Comparison of ENCODE assay signal across 8 cellular contexts in genomic region chr11:67316882-67317364, GRCh38. TPM values are rescaled to one million over a fixed set of nuclear protein-coding genes. Genes with fewer than 3 reads are reported as not detected.
DNase-seq lines count a peak whose midpoint lies in the region; ATAC-seq, FAIRE-seq and TF ChIP-seq lines count a peak whose summit lies in the region.

No MANE protein-coding gene starts in this region.

- peak overlapping the region; percentile 99 for H3K27ac Mint-ChIP-seq in activated CD4-positive, alpha-beta T cell treated with anti-CD3 and anti-CD28 coated beads, Interleukin-2, amount 10 ng/mL, durations not matched to agents 7 days and 5 days
- H3K27ac Mint-ChIP-seq in activated T-helper 2 cell treated with anti-CD3 and anti-CD28 coated beads, Interferon-gamma antibody, Interleukin-2, Interleukin-4, amounts not matched to agents 10 μg/mL and 5 μg/mL and 100 μg/mL, durations not matched to agents 14 hours and 24 hours and 36 hours = peak overlapping the region; percentile 98

- H3K36me3 ChIP-seq in right atrium auricular region (no peaks in the 10 kb centered on the region), skeletal muscle satellite cell (ENCODE audit: insufficient read depth, low read length) (no peaks in the 10 kb centered on the region)

- peak overlapping the region; percentile 77 for H3K9ac ChIP-seq in skeletal muscle satellite cell (ENCODE audit: low read depth, low read length)

- CTCF ChIA-PET in activated CD4-positive, alpha-beta T cell treated with anti-CD3 and anti-CD28 coated beads, Interleukin-2, amount 10 ng/mL, durations not matched to agents 7 days and 5 days (lab: Charles Lee) = interaction anchor here (0.7 to 6.4 kb wide), 40 partner anchors 9 to 236 kb away, joined by 3 to 72 read pairs (median 6); partner anchors contain the start of genes ANKRD13D, CLCF1, GRK2 and POLD4

- H3K27me3 Mint-ChIP-seq in activated CD4-positive, alpha-beta T cell treated with anti-CD3 and anti-CD28 coated beads, Interleukin-2, amount 10 ng/mL, durations not matched to agents 7 days and 5 days = peaks cover 3% of the 10 kb centered on the region
- H3K27me3 Mint-ChIP-seq in activated T-helper 2 cell treated with anti-CD3 and anti-CD28 coated beads, Interferon-gamma antibody, Interleukin-2, Interleukin-4, amounts not matched to agents 10 μg/mL and 5 μg/mL and 100 μg/mL, durations not matched to agents 14 hours and 24 hours and 36 hours (ENCODE audit: low read depth) = peaks cover 3% of the 10 kb centered on the region

- H3K27me3 ChIP-seq in right atrium auricular region (no peaks in the 10 kb centered on the region), skeletal muscle satellite cell (ENCODE audit: control insufficient read depth, insufficient read depth, low read length) (no peaks in the 10 kb centered on the region)

- no peaks in the 10 kb centered on the region for H3K9me3 Mint-ChIP-seq in activated CD4-positive, alpha-beta T cell treated with anti-CD3 and anti-CD28 coated beads, Interleukin-2, amount 10 ng/mL, durations not matched to agents 7 days and 5 days
- no peaks in the 10 kb centered on the region for H3K9me3 Mint-ChIP-seq in activated T-helper 2 cell treated with anti-CD3 and anti-CD28 coated beads, Interferon-gamma antibody, Interleukin-2, Interleukin-4, amounts not matched to agents 10 μg/mL and 5 μg/mL and 100 μg/mL, durations not matched to agents 14 hours and 24 hours and 36 hours

- TF ChIP-seq POLR2A in GM12891 (IDR thresholded peaks at IDR 0.05; ENCODE audit: low read depth, low read length) = no peak

- H3K4me2 ChIP-seq in skeletal muscle satellite cell (ENCODE audit: low read length) = peak overlapping the region; percentile 95

- peaks cover 1% of the 10 kb centered on the region for H3K36me3 Mint-ChIP-seq in activated CD4-positive, alpha-beta T cell treated with anti-CD3 and anti-CD28 coated beads, Interleukin-2, amount 10 ng/mL, durations not matched to agents 7 days and 5 days (ENCODE audit: low read depth)
- no peaks in the 10 kb centered on the region for H3K36me3 Mint-ChIP-seq in activated T-helper 2 cell treated with anti-CD3 and anti-CD28 coated beads, Interferon-gamma antibody, Interleukin-2, Interleukin-4, amounts not matched to agents 10 μg/mL and 5 μg/mL and 100 μg/mL, durations not matched to agents 14 hours and 24 hours and 36 hours (ENCODE audit: low read depth)

- peak overlapping the region; percentile 89 to 93 for H3K4me3 ChIP-seq in right atrium auricular region
- H3K4me3 ChIP-seq in skeletal muscle satellite cell (ENCODE audit: low read length) = peak overlapping the region; percentile 78

- intact Hi-C loops in activated T-helper 2 cell treated with anti-CD3 and anti-CD28 coated beads, Interferon-gamma antibody, Interleukin-2, Interleukin-4, amounts not matched to agents 10 μg/mL and 5 μg/mL and 100 μg/mL, durations not matched to agents 14 hours and 24 hours and 36 hours (cut with micrococcal nuclease) = loop anchor here (1.0 to 5.0 kb wide), 4 partner anchors 29 to 200 kb away; partner anchors contain the start of genes KDM2A and POLD4

- H3K9me3 ChIP-seq in right atrium auricular region (no peaks in the 10 kb centered on the region), skeletal muscle satellite cell (replicated peaks; ENCODE audit: low read length) (no peaks in the 10 kb centered on the region)

- POLR2A ChIA-PET in activated CD4-positive, alpha-beta T cell treated with anti-CD3 and anti-CD28 coated beads, Interleukin-2, amount 10 ng/mL, durations not matched to agents 7 days and 5 days (lab: Charles Lee) = interaction anchor here (1.2 to 1.4 kb wide), 3 partner anchors 39 to 50 kb away, joined by 5 to 6 read pairs (median 5); partner anchors contain the start of gene GRK2

- peak overlapping the region; percentile 95 to 98 for H3K27ac ChIP-seq in right atrium auricular region

- H3K4me1 Mint-ChIP-seq in activated CD4-positive, alpha-beta T cell treated with anti-CD3 and anti-CD28 coated beads, Interleukin-2, amount 10 ng/mL, durations not matched to agents 7 days and 5 days = peaks cover 48% of the 10 kb centered on the region
- peaks cover 36% of the 10 kb centered on the region for H3K4me1 Mint-ChIP-seq in activated T-helper 2 cell treated with anti-CD3 and anti-CD28 coated beads, Interferon-gamma antibody, Interleukin-2, Interleukin-4, amounts not matched to agents 10 μg/mL and 5 μg/mL and 100 μg/mL, durations not matched to agents 14 hours and 24 hours and 36 hours (ENCODE audit: low read depth)

- peaks cover 0 to 19% of the 10 kb centered on the region in 2 donors for H3K4me1 ChIP-seq in right atrium auricular region
- H3K4me1 ChIP-seq in skeletal muscle satellite cell (ENCODE audit: control insufficient read depth, insufficient read depth, low read length) = peaks cover 5% of the 10 kb centered on the region

- no peak for DNase-seq in activated CD4-positive, alpha-beta T cell treated with anti-CD3 and anti-CD28 coated beads, Interleukin-2, amount 10 ng/mL, durations not matched to agents 7 days and 5 days
- DNase-seq in activated CD4-positive, alpha-beta T cell treated with anti-CD3 and anti-CD28 coated beads for 1 hour = no peak
- DNase-seq in activated T-helper 2 cell treated with anti-CD3 and anti-CD28 coated beads, Interferon-gamma antibody, Interleukin-2, Interleukin-4, amounts not matched to agents 10 μg/mL and 5 μg/mL and 100 μg/mL, durations not matched to agents 14 hours and 24 hours and 36 hours (ENCODE audit: low spot score) = no peak
- DNase-seq in right atrium auricular region (ENCODE audit: low spot score) (peak; percentile 77), D341Med (ENCODE audit: low spot score) (no peak), GM12891 (ENCODE audit: insufficient read length, low spot score) (no peak)

- FAIRE-seq in GM12891 (lab: Jason Lieb, UNC) = no peak

- peak; percentile 5 for ATAC-seq in HG03457 (IDR thresholded peaks at IDR 0.05; ENCODE audit: unreplicated experiment)

- peak overlapping the region; percentile 95 for H3K4me3 Mint-ChIP-seq in activated CD4-positive, alpha-beta T cell treated with anti-CD3 and anti-CD28 coated beads, Interleukin-2, amount 10 ng/mL, durations not matched to agents 7 days and 5 days
- H3K4me3 Mint-ChIP-seq in activated T-helper 2 cell treated with anti-CD3 and anti-CD28 coated beads, Interferon-gamma antibody, Interleukin-2, Interleukin-4, amounts not matched to agents 10 μg/mL and 5 μg/mL and 100 μg/mL, durations not matched to agents 14 hours and 24 hours and 36 hours (ENCODE audit: low read depth) = peak overlapping the region; percentile 96

- no peak for TF ChIP-seq CTCF in right atrium auricular region (IDR thresholded peaks at IDR 0.05)

TF ChIP-seq in GM12891, 5 proteins besides CTCF, POLR2A, EP300 and RAD21:
- no peak for TF ChIP-seq POLR2AphosphoS5 (IDR thresholded peaks at IDR 0.05; ENCODE audit: low read depth, low read length)
- no peak for TF ChIP-seq POU2F2 (IDR thresholded peaks at IDR 0.05; ENCODE audit: low read depth, low read length)
- no peak for TF ChIP-seq SPI1 (IDR thresholded peaks at IDR 0.05; ENCODE audit: low read depth, low read length)
- no peak for TF ChIP-seq PAX5 (IDR thresholded peaks at IDR 0.05; ENCODE audit: insufficient read depth, low read length, severe bottlenecking)
- no peak for TF ChIP-seq TAF1 (IDR thresholded peaks at IDR 0.05; ENCODE audit: low read depth, low read length)

RNA-seq across cellular contexts. Expression of gene SSH3, which starts 13.6 kb away (rescaled TPM):
- 1 to 10 TPM; 8.2 to 9.6 TPM for total RNA-seq in activated CD4-positive, alpha-beta T cell treated with anti-CD3 and anti-CD28 coated beads, Interleukin-2, amount 10 ng/mL, durations not matched to agents 7 days and 5 days
- total RNA-seq in activated T-helper 2 cell treated with anti-CD3 and anti-CD28 coated beads, Interferon-gamma antibody, Interleukin-2, Interleukin-4, amounts not matched to agents 10 μg/mL and 5 μg/mL and 100 μg/mL, durations not matched to agents 14 hours and 24 hours and 36 hours = 12.1 and 16.2 TPM in 2 replicates
- 10 to 100 TPM; 14.7 to 23.6 TPM for total RNA-seq in right atrium auricular region
- total RNA-seq in skeletal muscle satellite cell (2012; rRNA removed) = 8.5 and 14.7 TPM in 2 replicates
- 1.3 TPM for polyA plus RNA-seq in GM12891 (2012; ENCODE audit: low read depth, missing spikeins)

RNA-seq across cellular contexts. Expression of gene ANKRD13D, which starts 27.8 kb away (rescaled TPM):
- total RNA-seq in activated CD4-positive, alpha-beta T cell treated with anti-CD3 and anti-CD28 coated beads, Interleukin-2, amount 10 ng/mL, durations not matched to agents 7 days and 5 days = 100 to 1,000 TPM; 135 to 194 TPM
- 119 and 135 TPM in 2 replicates for total RNA-seq in activated T-helper 2 cell treated with anti-CD3 and anti-CD28 coated beads, Interferon-gamma antibody, Interleukin-2, Interleukin-4, amounts not matched to agents 10 μg/mL and 5 μg/mL and 100 μg/mL, durations not matched to agents 14 hours and 24 hours and 36 hours
- 10 to 100 TPM; 14.1 to 14.9 TPM for total RNA-seq in right atrium auricular region
- total RNA-seq in skeletal muscle satellite cell (2012; rRNA removed) = 29.1 and 29.4 TPM in 2 replicates
- 18.9 TPM for polyA plus RNA-seq in GM12891 (2012; ENCODE audit: low read depth, missing spikeins)

RNA-seq across cellular contexts. Expression of gene POLD4, which starts 36.4 kb away (rescaled TPM):
- total RNA-seq in activated CD4-positive, alpha-beta T cell treated with anti-CD3 and anti-CD28 coated beads, Interleukin-2, amount 10 ng/mL, durations not matched to agents 7 days and 5 days = 10 to 100 TPM; 52.7 to 53.7 TPM
- 41.1 and 50.1 TPM in 2 replicates for total RNA-seq in activated T-helper 2 cell treated with anti-CD3 and anti-CD28 coated beads, Interferon-gamma antibody, Interleukin-2, Interleukin-4, amounts not matched to agents 10 μg/mL and 5 μg/mL and 100 μg/mL, durations not matched to agents 14 hours and 24 hours and 36 hours
- 100 to 1,000 TPM; 115 to 136 TPM for total RNA-seq in right atrium auricular region
- total RNA-seq in skeletal muscle satellite cell (2012; rRNA removed) = 62.0 and 85.7 TPM in 2 replicates
- polyA plus RNA-seq in GM12891 (2012; ENCODE audit: low read depth, missing spikeins) = 161 TPM

RNA-seq across cellular contexts. Expression of gene GRK2, which starts 50.6 kb away (rescaled TPM):
- 100 to 1,000 TPM; 306 to 324 TPM for total RNA-seq in activated CD4-positive, alpha-beta T cell treated with anti-CD3 and anti-CD28 coated beads, Interleukin-2, amount 10 ng/mL, durations not matched to agents 7 days and 5 days
- 282 and 287 TPM in 2 replicates for total RNA-seq in activated T-helper 2 cell treated with anti-CD3 and anti-CD28 coated beads, Interferon-gamma antibody, Interleukin-2, Interleukin-4, amounts not matched to agents 10 μg/mL and 5 μg/mL and 100 μg/mL, durations not matched to agents 14 hours and 24 hours and 36 hours
- total RNA-seq in right atrium auricular region = 10 to 100 TPM; 52.7 to 55.9 TPM
- 26.6 and 33.0 TPM in 2 replicates for total RNA-seq in skeletal muscle satellite cell (2012; rRNA removed)
- 101 TPM for polyA plus RNA-seq in GM12891 (2012; ENCODE audit: low read depth, missing spikeins)

RNA-seq across cellular contexts. Expression of gene CLCF1, which starts 56.5 kb away (rescaled TPM):
- total RNA-seq in activated CD4-positive, alpha-beta T cell treated with anti-CD3 and anti-CD28 coated beads, Interleukin-2, amount 10 ng/mL, durations not matched to agents 7 days and 5 days = under 1 TPM; 0.10 to 0.17 TPM
- total RNA-seq in activated T-helper 2 cell treated with anti-CD3 and anti-CD28 coated beads, Interferon-gamma antibody, Interleukin-2, Interleukin-4, amounts not matched to agents 10 μg/mL and 5 μg/mL and 100 μg/mL, durations not matched to agents 14 hours and 24 hours and 36 hours = 2.9 and 3.0 TPM in 2 replicates
- total RNA-seq in right atrium auricular region = 10 to 100 TPM in 1 of 2 donors, 1 to 10 TPM in 1; 2.7 to 18.0 TPM
- 6.3 and 7.0 TPM in 2 replicates for total RNA-seq in skeletal muscle satellite cell (2012; rRNA removed)
- 0.85 TPM for polyA plus RNA-seq in GM12891 (2012; ENCODE audit: low read depth, missing spikeins)
